ENCODE assay signal across 30 cellular contexts in the genomic region with DNA sequence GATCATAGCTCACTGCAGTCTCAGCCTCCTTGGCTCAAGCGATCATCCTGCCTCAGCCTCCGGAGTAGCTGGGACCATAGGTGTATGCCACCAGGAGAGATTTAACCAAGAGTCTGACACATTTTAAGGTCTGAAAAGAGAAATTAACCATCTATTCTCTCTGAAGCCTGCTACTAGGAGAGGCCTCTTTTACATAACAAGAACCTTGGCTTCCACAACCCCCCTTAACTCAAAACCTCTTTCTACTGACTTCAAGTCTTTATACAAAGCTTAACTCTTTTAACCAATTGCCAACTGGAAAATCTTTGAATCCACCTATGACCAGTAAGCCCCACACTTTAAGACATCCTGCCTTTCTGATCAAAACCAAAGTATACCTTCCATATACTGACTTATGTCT.
"Had no signal": no experiment of that assay in that cellular context is flagged by ENCODE, and none has a peak within 500 bp of the region (broad histone marks: within the 10 kb centered on the region; RNA-seq: fewer than 3 reads in every experiment).

No MANE protein-coding gene starts in this region.

- H3K27ac ChIP-seq: coronary artery, esophagus muscularis mucosa, foreskin keratinocyte, gastroesophageal sphincter, heart left ventricle, hepatocyte, left lung, ovary, psoas muscle, sigmoid colon, stomach, thyroid gland, vagina had no signal

- H2AFZ ChIP-seq: hepatocyte had no signal

- DNase-seq: dermis blood vessel endothelial cell; effector memory CD4-positive, alpha-beta T cell; foreskin keratinocyte; heart left ventricle; left cardiac atrium; left lung; mesenchymal stem cell; midbrain; naive thymus-derived CD8-positive, alpha-beta T cell; nephron progenitor cell; occipital lobe; ovary; posterior cingulate gyrus; psoas muscle; right cardiac atrium; sigmoid colon; stimulated activated CD4-positive, alpha-beta T cell treated with anti-CD3 and anti-CD28 coated beads, Interleukin-2, amount 100 ng/mL, for 24 hours; stimulated activated CD4-positive, alpha-beta T cell treated with anti-CD3 and anti-CD28 coated beads, Interleukin-4, amount 100 ng/mL, for 24 hours; stimulated activated naive CD4-positive, alpha-beta T cell treated with Interleukin-2 at 50 U/mL for 16 hours; stomach; thyroid gland; trophoblast cell had no signal

- FAIRE-seq: endothelial cell of umbilical vein, islet of Langerhans had no signal

- H3K4me3 ChIP-seq: coronary artery, esophagus muscularis mucosa, gastroesophageal sphincter, heart left ventricle, hepatocyte, left lung, ovary, psoas muscle, sigmoid colon, stomach, thyroid gland, vagina had no signal

- ATAC-seq: foreskin keratinocyte; gastroesophageal sphincter; heart left ventricle; left cardiac atrium; left lung; naive thymus-derived CD8-positive, alpha-beta T cell; psoas muscle; right cardiac atrium; stimulated activated effector memory CD8-positive, alpha-beta T cell treated with anti-CD3 and anti-CD28 coated beads, Interleukin-12 subunit alpha, Interleukin-12 subunit beta, amount 100 ng/mL, for 72 hours had no signal

- H3K4me1 Mint-ChIP-seq: naive thymus-derived CD8-positive, alpha-beta T cell; stimulated activated effector memory CD8-positive, alpha-beta T cell treated with anti-CD3 and anti-CD28 coated beads, Interleukin-12 subunit alpha, Interleukin-12 subunit beta, amount 100 ng/mL, for 72 hours had no signal

- H3K9me3 Mint-ChIP-seq: nephron progenitor cell; stimulated activated effector memory CD8-positive, alpha-beta T cell treated with anti-CD3 and anti-CD28 coated beads, Interleukin-12 subunit alpha, Interleukin-12 subunit beta, amount 100 ng/mL, for 72 hours had no signal

- H3K36me3 ChIP-seq: esophagus muscularis mucosa, gastroesophageal sphincter, heart left ventricle, left lung, ovary, sigmoid colon, stomach, thyroid gland, vagina had no signal

- H3K79me2 ChIP-seq: hepatocyte had no signal

- H3K36me3 Mint-ChIP-seq: naive thymus-derived CD8-positive, alpha-beta T cell; stimulated activated effector memory CD8-positive, alpha-beta T cell treated with anti-CD3 and anti-CD28 coated beads, Interleukin-12 subunit alpha, Interleukin-12 subunit beta, amount 100 ng/mL, for 72 hours had no signal

- H3K27ac Mint-ChIP-seq: naive thymus-derived CD8-positive, alpha-beta T cell; nephron progenitor cell; stimulated activated effector memory CD8-positive, alpha-beta T cell treated with anti-CD3 and anti-CD28 coated beads, Interleukin-12 subunit alpha, Interleukin-12 subunit beta, amount 100 ng/mL, for 72 hours had no signal

- H3K4me3 Mint-ChIP-seq: naive thymus-derived CD8-positive, alpha-beta T cell; nephron progenitor cell; stimulated activated effector memory CD8-positive, alpha-beta T cell treated with anti-CD3 and anti-CD28 coated beads, Interleukin-12 subunit alpha, Interleukin-12 subunit beta, amount 100 ng/mL, for 72 hours had no signal

- H3K27me3 ChIP-seq: esophagus muscularis mucosa, foreskin keratinocyte, gastroesophageal sphincter, heart left ventricle, hepatocyte, left lung, ovary, sigmoid colon, stomach, thyroid gland, vagina had no signal

- H3K9me3 ChIP-seq: heart left ventricle, ovary, psoas muscle, sigmoid colon, thyroid gland, vagina had no signal

- H3K4me2 ChIP-seq: hepatocyte had no signal

- H3K4me1 ChIP-seq: esophagus muscularis mucosa, foreskin keratinocyte, gastroesophageal sphincter, heart left ventricle, left lung, psoas muscle, sigmoid colon, stomach, thyroid gland, vagina had no signal

- H3K27me3 Mint-ChIP-seq: naive thymus-derived CD8-positive, alpha-beta T cell had no signal
